In the genomic region with DNA sequence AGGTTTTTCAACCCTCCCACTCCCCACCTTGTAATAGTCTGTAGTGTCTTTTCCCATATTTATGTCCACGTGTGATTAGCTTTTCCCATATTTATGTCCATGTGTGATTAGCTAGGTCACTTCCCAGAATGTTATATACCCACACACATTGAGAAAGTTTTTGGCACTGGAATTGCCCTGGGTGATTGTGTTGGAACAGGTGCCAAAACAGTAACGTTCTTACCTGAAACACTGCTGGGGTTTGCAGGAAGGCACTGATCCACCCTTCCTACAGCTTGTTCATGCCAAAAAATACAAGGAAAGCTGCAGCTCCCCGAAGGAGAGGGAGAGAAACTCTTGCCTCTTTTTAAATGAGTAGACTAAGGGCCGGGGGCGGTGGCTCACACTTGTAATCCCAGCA, we compare ENCODE assay signal across 1 cellular context.
TF ChIP-seq lines count a peak whose summit lies in the region.

No MANE protein-coding gene starts in this region.

TF ChIP-seq in HepG2, 621 proteins besides CTCF, POLR2A, EP300 and RAD21 (continued from another document):
- TF ChIP-seq, protein P1, sequence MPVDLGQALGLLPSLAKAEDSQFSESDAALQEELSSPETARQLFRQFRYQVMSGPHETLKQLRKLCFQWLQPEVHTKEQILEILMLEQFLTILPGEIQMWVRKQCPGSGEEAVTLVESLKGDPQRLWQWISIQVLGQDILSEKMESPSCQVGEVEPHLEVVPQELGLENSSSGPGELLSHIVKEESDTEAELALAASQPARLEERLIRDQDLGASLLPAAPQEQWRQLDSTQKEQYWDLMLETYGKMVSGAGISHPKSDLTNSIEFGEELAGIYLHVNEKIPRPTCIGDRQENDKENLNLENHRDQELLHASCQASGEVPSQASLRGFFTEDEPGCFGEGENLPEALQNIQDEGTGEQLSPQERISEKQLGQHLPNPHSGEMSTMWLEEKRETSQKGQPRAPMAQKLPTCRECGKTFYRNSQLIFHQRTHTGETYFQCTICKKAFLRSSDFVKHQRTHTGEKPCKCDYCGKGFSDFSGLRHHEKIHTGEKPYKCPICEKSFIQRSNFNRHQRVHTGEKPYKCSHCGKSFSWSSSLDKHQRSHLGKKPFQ (CRISPR knock-in tag; IDR thresholded peaks at IDR 0.05; ENCODE audit: insufficient replicate concordance) = no peak
- TF ChIP-seq, protein P2, sequence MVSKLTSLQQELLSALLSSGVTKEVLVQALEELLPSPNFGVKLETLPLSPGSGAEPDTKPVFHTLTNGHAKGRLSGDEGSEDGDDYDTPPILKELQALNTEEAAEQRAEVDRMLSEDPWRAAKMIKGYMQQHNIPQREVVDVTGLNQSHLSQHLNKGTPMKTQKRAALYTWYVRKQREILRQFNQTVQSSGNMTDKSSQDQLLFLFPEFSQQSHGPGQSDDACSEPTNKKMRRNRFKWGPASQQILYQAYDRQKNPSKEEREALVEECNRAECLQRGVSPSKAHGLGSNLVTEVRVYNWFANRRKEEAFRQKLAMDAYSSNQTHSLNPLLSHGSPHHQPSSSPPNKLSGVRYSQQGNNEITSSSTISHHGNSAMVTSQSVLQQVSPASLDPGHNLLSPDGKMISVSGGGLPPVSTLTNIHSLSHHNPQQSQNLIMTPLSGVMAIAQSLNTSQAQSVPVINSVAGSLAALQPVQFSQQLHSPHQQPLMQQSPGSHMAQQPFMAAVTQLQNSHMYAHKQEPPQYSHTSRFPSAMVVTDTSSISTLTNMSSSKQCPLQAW (CRISPR knock-in tag; IDR thresholded peaks at IDR 0.05) = no peak
- TF ChIP-seq, protein P3, sequence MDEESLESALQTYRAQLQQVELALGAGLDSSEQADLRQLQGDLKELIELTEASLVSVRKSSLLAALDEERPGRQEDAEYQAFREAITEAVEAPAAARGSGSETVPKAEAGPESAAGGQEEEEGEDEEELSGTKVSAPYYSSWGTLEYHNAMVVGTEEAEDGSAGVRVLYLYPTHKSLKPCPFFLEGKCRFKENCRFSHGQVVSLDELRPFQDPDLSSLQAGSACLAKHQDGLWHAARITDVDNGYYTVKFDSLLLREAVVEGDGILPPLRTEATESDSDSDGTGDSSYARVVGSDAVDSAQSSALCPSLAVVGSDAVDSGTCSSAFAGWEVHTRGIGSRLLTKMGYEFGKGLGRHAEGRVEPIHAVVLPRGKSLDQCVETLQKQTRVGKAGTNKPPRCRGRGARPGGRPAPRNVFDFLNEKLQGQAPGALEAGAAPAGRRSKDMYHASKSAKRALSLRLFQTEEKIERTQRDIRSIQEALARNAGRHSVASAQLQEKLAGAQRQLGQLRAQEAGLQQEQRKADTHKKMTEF (CRISPR knock-in tag; IDR thresholded peaks at IDR 0.05) = no peak
- TF ChIP-seq ZNF562 (CRISPR knock-in tag; IDR thresholded peaks at IDR 0.05; ENCODE audit: borderline replicate concordance) = no peak
- TF ChIP-seq BRCA1 (CRISPR knock-in tag; IDR thresholded peaks at IDR 0.05) = no peak
- TF ChIP-seq ZNF234 (CRISPR knock-in tag; conservative IDR thresholded peaks at IDR 0.05) = no peak
- no peak for TF ChIP-seq YY1 (IDR thresholded peaks at IDR 0.05; ENCODE audit: insufficient read depth, insufficient replicate concordance, low read depth, low read length)
- TF ChIP-seq, protein P4, sequence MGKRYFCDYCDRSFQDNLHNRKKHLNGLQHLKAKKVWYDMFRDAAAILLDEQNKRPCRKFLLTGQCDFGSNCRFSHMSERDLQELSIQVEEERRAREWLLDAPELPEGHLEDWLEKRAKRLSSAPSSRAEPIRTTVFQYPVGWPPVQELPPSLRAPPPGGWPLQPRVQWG (CRISPR knock-in tag; IDR thresholded peaks at IDR 0.05; ENCODE audit: borderline replicate concordance, low read depth) = no peak
- no peak for TF ChIP-seq ZFP41 (CRISPR knock-in tag; IDR thresholded peaks at IDR 0.05; ENCODE audit: borderline replicate concordance)
- no peak for TF ChIP-seq POGZ (CRISPR knock-in tag; IDR thresholded peaks at IDR 0.05)
- no peak for TF ChIP-seq ETV6 (CRISPR knock-in tag; conservative IDR thresholded peaks at IDR 0.05)
- TF ChIP-seq HES4 (CRISPR knock-in tag; IDR thresholded peaks at IDR 0.05; ENCODE audit: borderline replicate concordance) = no peak
- no peak for TF ChIP-seq NFATC3 (CRISPR knock-in tag; IDR thresholded peaks at IDR 0.05)
- TF ChIP-seq ZNF235 (CRISPR knock-in tag; IDR thresholded peaks at IDR 0.05; ENCODE audit: borderline replicate concordance) = no peak
- no peak for TF ChIP-seq SAFB2 (CRISPR knock-in tag; IDR thresholded peaks at IDR 0.05; ENCODE audit: borderline replicate concordance, low read depth)
- TF ChIP-seq, protein P5, sequence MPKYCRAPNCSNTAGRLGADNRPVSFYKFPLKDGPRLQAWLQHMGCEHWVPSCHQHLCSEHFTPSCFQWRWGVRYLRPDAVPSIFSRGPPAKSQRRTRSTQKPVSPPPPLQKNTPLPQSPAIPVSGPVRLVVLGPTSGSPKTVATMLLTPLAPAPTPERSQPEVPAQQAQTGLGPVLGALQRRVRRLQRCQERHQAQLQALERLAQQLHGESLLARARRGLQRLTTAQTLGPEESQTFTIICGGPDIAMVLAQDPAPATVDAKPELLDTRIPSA (CRISPR knock-in tag; IDR thresholded peaks at IDR 0.05; ENCODE audit: borderline replicate concordance) = no peak
